In genomic region chr14:95123895-95124579, GRCh38 we compare ENCODE assay signal across 23 cellular contexts. TPM values are rescaled to one million over a fixed set of nuclear protein-coding genes. Genes with fewer than 3 reads are reported as not detected.
DNase-seq lines count a peak whose midpoint lies in the region; ATAC-seq and TF ChIP-seq lines count a peak whose summit lies in the region.
"Had no signal": no experiment of that assay in that cellular context is flagged by ENCODE, and none has a peak within 500 bp of the region (broad histone marks: within the 10 kb centered on the region; RNA-seq: fewer than 3 reads in every experiment).

No MANE protein-coding gene starts in this region.

- H3K4me3 ChIP-seq in right cardiac atrium (ENCODE audit: low read length): no peak overlapping the region
- H3K4me3 ChIP-seq in upper lobe of right lung: no peak overlapping the region
- H3K4me3 ChIP-seq: BLaER1, esophagus squamous epithelium, spleen had no signal

- H3K36me3 Mint-ChIP-seq in T-helper 17 cell (ENCODE audit: low read depth): peaks cover 18% of the 10 kb centered on the region
- peaks cover 33% of the 10 kb centered on the region for H3K36me3 Mint-ChIP-seq in activated T-cell treated with anti-CD3 and anti-CD28 coated beads, Interleukin-2, amount 50 U/mL, for 4 hours (ENCODE audit: insufficient read depth)

- DNase-seq in NCI-H748 (lab: John Stamatoyannopoulos, UW; ENCODE audit: unreplicated experiment): peak; percentile 26
- DNase-seq in NCI-H748 treated with DMSO at 0.1 percent for 48 hours (lab: John Stamatoyannopoulos, UW): no peak
- no peak for DNase-seq in T-helper 17 cell
- DNase-seq in right cardiac atrium: peak; percentile 31 to 78 (median 55)
- DNase-seq in superior temporal gyrus (ENCODE audit: extremely low spot score): peak; percentile 79
- no peak for DNase-seq in activated T-cell treated with anti-CD3 and anti-CD28 coated beads, Interleukin-2, amount 50 U/mL, for 4 hours
- DNase-seq in KG1 (lab: John Stamatoyannopoulos, UW): no peak
- DNase-seq in upper lobe of right lung: no peak
- DNase-seq: activated B cell treated with CpG ODN at 0.5 μM for 24 hours; activated CD8-positive, alpha-beta T cell treated with anti-CD3 and anti-CD28 coated beads, Interleukin-2, amount 10 ng/mL, durations not matched to agents 7 days and 5 days; activated naive CD4-positive, alpha-beta T cell treated with anti-CD3 and anti-CD28 coated beads, Interleukin-2, amount 50 U/mL, for 16 hours; activated T-cell treated with anti-CD3 and anti-CD28 coated beads, Interleukin-2, amount 50 U/mL, for 48 hours; Calu3; cerebellar nuclear complex; effector memory CD4-positive, alpha-beta T cell; esophagus squamous epithelium; NCI-H1105 treated with DMSO at 0.1 percent for 48 hours; NCI-H2227 treated with DMSO at 0.1 percent for 48 hours; spleen; stimulated activated CD4-positive, alpha-beta T cell treated with anti-CD3 and anti-CD28 coated beads, Interleukin-4, amount 100 ng/mL, for 4 hours had no signal

- 86% methylated on average over 9 of the region's 9 CpGs for WGBS in right cardiac atrium

- peak overlapping the region; percentile 11 for H3K27ac Mint-ChIP-seq in T-helper 17 cell
- H3K27ac Mint-ChIP-seq: activated B cell treated with CpG ODN at 0.5 μM for 24 hours; activated CD8-positive, alpha-beta T cell treated with anti-CD3 and anti-CD28 coated beads, Interleukin-2, amount 10 ng/mL, durations not matched to agents 7 days and 5 days had no signal

- peaks cover 1% of the 10 kb centered on the region for H3K4me1 ChIP-seq in right cardiac atrium (ENCODE audit: control insufficient read depth, insufficient read depth, low read length)
- H3K4me1 ChIP-seq in upper lobe of right lung: peaks cover 22% of the 10 kb centered on the region
- H3K4me1 ChIP-seq: esophagus squamous epithelium had no signal

- no peaks in the 10 kb centered on the region for H3K9me3 ChIP-seq in T-helper 17 cell (ENCODE audit: control insufficient read depth, low read length, poor library complexity, severe bottlenecking)
- H3K9me3 ChIP-seq in right cardiac atrium (ENCODE audit: control insufficient read depth, low read length): no peaks in the 10 kb centered on the region
- H3K9me3 ChIP-seq in upper lobe of right lung: no peaks in the 10 kb centered on the region
- H3K9me3 ChIP-seq: BLaER1, esophagus squamous epithelium, spleen had no signal

- no peaks in the 10 kb centered on the region for H3K27me3 ChIP-seq in right cardiac atrium (ENCODE audit: control insufficient read depth, insufficient read depth)
- no peaks in the 10 kb centered on the region for H3K27me3 ChIP-seq in upper lobe of right lung
- H3K27me3 ChIP-seq: BLaER1, esophagus squamous epithelium, spleen had no signal

- intact Hi-C loops in right cardiac atrium (cut with DNase I): no loop called here
- intact Hi-C loops in upper lobe of right lung (cut with DNase I): no loop called here

- ATAC-seq in T-helper 17 cell (no peak), right cardiac atrium (peak; percentile 62 to 80), upper lobe of right lung (no peak)
- no peak for ATAC-seq in activated T-cell treated with anti-CD3 and anti-CD28 coated beads, Interleukin-2, amount 50 U/mL, for 4 hours
- ATAC-seq: activated CD8-positive, alpha-beta T cell treated with anti-CD3 and anti-CD28 coated beads, Interleukin-2, amount 10 ng/mL, durations not matched to agents 7 days and 5 days; left lobe of liver had no signal

- no peak overlapping the region for H3K4me3 Mint-ChIP-seq in T-helper 17 cell
- no peak overlapping the region for H3K4me3 Mint-ChIP-seq in activated T-cell treated with anti-CD3 and anti-CD28 coated beads, Interleukin-2, amount 50 U/mL, for 4 hours
- H3K4me3 Mint-ChIP-seq: activated B cell treated with CpG ODN at 0.5 μM for 24 hours; activated CD8-positive, alpha-beta T cell treated with anti-CD3 and anti-CD28 coated beads, Interleukin-2, amount 10 ng/mL, durations not matched to agents 7 days and 5 days had no signal

- H3K36me3 ChIP-seq in upper lobe of right lung: peaks cover 55% of the 10 kb centered on the region

- H3K27me3 Mint-ChIP-seq in T-helper 17 cell: no peaks in the 10 kb centered on the region
- no peaks in the 10 kb centered on the region for H3K27me3 Mint-ChIP-seq in activated T-cell treated with anti-CD3 and anti-CD28 coated beads, Interleukin-2, amount 50 U/mL, for 4 hours (ENCODE audit: low read depth)
- H3K27me3 Mint-ChIP-seq: activated B cell treated with CpG ODN at 0.5 μM for 24 hours, progenitor cell of endocrine pancreas had no signal

- TF ChIP-seq CTCF in upper lobe of right lung (IDR thresholded peaks at IDR 0.05): no peak

- no peaks in the 10 kb centered on the region for H3K9me3 Mint-ChIP-seq in activated T-cell treated with anti-CD3 and anti-CD28 coated beads, Interleukin-2, amount 50 U/mL, for 4 hours
- H3K9me3 Mint-ChIP-seq: activated B cell treated with CpG ODN at 0.5 μM for 24 hours had no signal

- peaks cover 10% of the 10 kb centered on the region for H3K4me1 Mint-ChIP-seq in T-helper 17 cell
- H3K4me1 Mint-ChIP-seq in activated T-cell treated with anti-CD3 and anti-CD28 coated beads, Interleukin-2, amount 50 U/mL, for 4 hours (ENCODE audit: low read depth): peaks cover 10% of the 10 kb centered on the region

- H3K27ac ChIP-seq in right cardiac atrium (ENCODE audit: low read length): no peak overlapping the region
- no peak overlapping the region for H3K27ac ChIP-seq in upper lobe of right lung
- H3K27ac ChIP-seq: BLaER1, esophagus squamous epithelium, spleen had no signal

RNA-seq across cellular contexts. Expression of gene DICER1, which starts 33.3 kb away (rescaled TPM):
- total RNA-seq in T-helper 17 cell (10 to 100 TPM; 44.0 to 54.9 TPM), right cardiac atrium (10 to 100 TPM; 22.7 to 30.4 (median 25.9) TPM), upper lobe of right lung (71.1 TPM)
- 6.8 TPM for polyA plus RNA-seq in right cardiac atrium
- total RNA-seq in activated T-cell treated with anti-CD3 and anti-CD28 coated beads, Interleukin-2, amount 50 U/mL, for 4 hours: 10 to 100 TPM; 43.7 to 49.7 (median 46.2) TPM

Comparison
In these comparisons a context has a peak if more than half of its experiments do, and no peak if none do; other contexts are left out.
1. DNase-seq: peak in NCI-H748 (single experiment), right cardiac atrium (3 of 3) and superior temporal gyrus (single experiment); none in NCI-H748 treated with DMSO at 0.1 percent for 48 hours (single experiment), T-helper 17 cell (0 of 3), activated T-cell treated with anti-CD3 and anti-CD28 coated beads, Interleukin-2, amount 50 U/mL, for 4 hours (single experiment), KG1 (single experiment) and upper lobe of right lung (single experiment).
2. ATAC-seq: peak in right cardiac atrium (2 of 2); none in T-helper 17 cell (single experiment), activated T-cell treated with anti-CD3 and anti-CD28 coated beads, Interleukin-2, amount 50 U/mL, for 4 hours (0 of 2) and upper lobe of right lung (single experiment).